1 cellular context compared by ENCODE assay signal in the genomic region with DNA sequence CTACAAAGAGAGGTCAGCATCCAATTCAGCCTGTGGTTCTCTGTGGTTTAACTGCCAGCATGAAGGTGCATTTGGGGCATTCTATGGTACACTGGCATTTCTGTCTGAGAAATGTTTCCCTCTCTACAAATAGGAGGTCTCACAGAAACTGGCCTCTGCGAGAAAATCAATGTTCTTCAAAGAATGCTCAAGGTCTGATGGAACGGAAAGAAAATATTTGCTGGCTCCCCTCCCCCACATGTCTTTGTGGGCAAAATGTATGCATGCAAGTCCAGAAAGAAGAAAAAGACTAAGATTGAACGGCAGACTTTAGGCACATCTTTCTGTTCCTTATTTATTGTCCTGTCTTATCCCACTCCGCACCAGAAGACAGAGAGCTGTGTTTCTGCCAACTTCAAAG.
TF ChIP-seq lines count a peak whose summit lies in the region.

No MANE protein-coding gene starts in this region.

TF ChIP-seq in GM23338, 12 proteins besides CTCF, POLR2A, EP300 and RAD21:
- TF ChIP-seq EZH2 (IDR thresholded peaks at IDR 0.05; ENCODE audit: low read depth, unreplicated experiment) (no peak), ZNF114 (CRISPR knock-in tag; IDR thresholded peaks at IDR 0.05) (no peak), EZH2phosphoT487 (IDR thresholded peaks at IDR 0.05; ENCODE audit: unreplicated experiment) (no peak), POLR2AphosphoS5 (IDR thresholded peaks at IDR 0.05; ENCODE audit: low read depth) (no peak), CREB1 (CRISPR knock-in tag; IDR thresholded peaks at IDR 0.05; ENCODE audit: low read depth) (no peak)
